Comparison of ENCODE assay signal across 6 cellular contexts in the genomic region with DNA sequence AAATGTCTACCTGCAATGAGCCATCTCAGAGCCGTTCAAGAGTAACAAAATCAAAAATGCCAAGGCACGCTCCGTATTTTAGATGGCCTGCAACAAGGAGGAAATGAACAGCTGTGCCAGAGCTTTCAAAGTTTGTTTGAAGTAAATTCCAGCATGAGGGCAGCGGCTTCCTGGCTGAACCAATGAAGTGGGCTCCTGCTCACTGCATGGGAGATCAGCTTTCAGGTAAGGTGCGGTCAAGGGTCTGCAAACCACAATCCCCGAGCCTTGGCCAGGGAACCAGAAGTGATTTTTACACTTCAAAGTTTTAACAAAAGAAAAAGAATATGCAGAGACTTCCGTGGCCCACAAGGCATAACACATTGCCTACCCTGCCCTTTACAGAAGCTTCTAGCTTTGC.
"Had no signal": no experiment of that assay in that cellular context is flagged by ENCODE, and none has a peak within 500 bp of the region (broad histone marks: within the 10 kb centered on the region; RNA-seq: fewer than 3 reads in every experiment).

No MANE protein-coding gene starts in this region.

- DNase-seq: GM23248, GOT3, H9, HCEC 1CT, KBM-7 had no signal

- H3K4me1 Mint-ChIP-seq: IgD-negative memory B cell had no signal

- H3K4me3 Mint-ChIP-seq: H9 had no signal

- H3K27ac ChIP-seq: GM23248 had no signal

- H3K4me3 ChIP-seq: GM23248 had no signal
